Comparison of ENCODE assay signal across 1 cellular context in genomic region chr17:76783146-76783545, GRCh38.
TF ChIP-seq lines count a peak whose summit lies in the region.

No MANE protein-coding gene starts in this region.

TF ChIP-seq in GM12878, 131 proteins besides CTCF, POLR2A, EP300 and RAD21:
- no peak for TF ChIP-seq STAT1 (conservative IDR thresholded peaks at IDR 0.05)
- no peak for TF ChIP-seq BRCA1 (IDR thresholded peaks at IDR 0.05; ENCODE audit: low read depth, low read length)
- TF ChIP-seq MEF2B (IDR thresholded peaks at IDR 0.05; ENCODE audit: partially characterized antibody, poor library complexity, severe bottlenecking), result peak; percentile 83
- TF ChIP-seq, protein P1, sequence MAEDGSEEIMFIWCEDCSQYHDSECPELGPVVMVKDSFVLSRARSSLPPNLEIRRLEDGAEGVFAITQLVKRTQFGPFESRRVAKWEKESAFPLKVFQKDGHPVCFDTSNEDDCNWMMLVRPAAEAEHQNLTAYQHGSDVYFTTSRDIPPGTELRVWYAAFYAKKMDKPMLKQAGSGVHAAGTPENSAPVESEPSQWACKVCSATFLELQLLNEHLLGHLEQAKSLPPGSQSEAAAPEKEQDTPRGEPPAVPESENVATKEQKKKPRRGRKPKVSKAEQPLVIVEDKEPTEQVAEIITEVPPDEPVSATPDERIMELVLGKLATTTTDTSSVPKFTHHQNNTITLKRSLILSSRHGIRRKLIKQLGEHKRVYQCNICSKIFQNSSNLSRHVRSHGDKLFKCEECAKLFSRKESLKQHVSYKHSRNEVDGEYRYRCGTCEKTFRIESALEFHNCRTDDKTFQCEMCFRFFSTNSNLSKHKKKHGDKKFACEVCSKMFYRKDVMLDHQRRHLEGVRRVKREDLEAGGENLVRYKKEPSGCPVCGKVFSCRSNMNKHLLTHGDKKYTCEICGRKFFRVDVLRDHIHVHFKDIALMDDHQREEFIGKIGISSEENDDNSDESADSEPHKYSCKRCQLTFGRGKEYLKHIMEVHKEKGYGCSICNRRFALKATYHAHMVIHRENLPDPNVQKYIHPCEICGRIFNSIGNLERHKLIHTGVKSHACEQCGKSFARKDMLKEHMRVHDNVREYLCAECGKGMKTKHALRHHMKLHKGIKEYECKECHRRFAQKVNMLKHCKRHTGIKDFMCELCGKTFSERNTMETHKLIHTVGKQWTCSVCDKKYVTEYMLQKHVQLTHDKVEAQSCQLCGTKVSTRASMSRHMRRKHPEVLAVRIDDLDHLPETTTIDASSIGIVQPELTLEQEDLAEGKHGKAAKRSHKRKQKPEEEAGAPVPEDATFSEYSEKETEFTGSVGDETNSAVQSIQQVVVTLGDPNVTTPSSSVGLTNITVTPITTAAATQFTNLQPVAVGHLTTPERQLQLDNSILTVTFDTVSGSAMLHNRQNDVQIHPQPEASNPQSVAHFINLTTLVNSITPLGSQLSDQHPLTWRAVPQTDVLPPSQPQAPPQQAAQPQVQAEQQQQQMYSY (CRISPR knock-in tag; IDR thresholded peaks at IDR 0.05), result no peak
- TF ChIP-seq ASH2L (IDR thresholded peaks at IDR 0.05; ENCODE audit: borderline replicate concordance, low read depth), result 0 out of 2 replicates have a peak, but pooled peaks have one; percentile 41
- 0 out of 2 replicates have a peak, but pooled peaks have one; percentile 10 for TF ChIP-seq TCF12 (IDR thresholded peaks at IDR 0.05; ENCODE audit: low read depth, low read length)
- TF ChIP-seq, protein P2, sequence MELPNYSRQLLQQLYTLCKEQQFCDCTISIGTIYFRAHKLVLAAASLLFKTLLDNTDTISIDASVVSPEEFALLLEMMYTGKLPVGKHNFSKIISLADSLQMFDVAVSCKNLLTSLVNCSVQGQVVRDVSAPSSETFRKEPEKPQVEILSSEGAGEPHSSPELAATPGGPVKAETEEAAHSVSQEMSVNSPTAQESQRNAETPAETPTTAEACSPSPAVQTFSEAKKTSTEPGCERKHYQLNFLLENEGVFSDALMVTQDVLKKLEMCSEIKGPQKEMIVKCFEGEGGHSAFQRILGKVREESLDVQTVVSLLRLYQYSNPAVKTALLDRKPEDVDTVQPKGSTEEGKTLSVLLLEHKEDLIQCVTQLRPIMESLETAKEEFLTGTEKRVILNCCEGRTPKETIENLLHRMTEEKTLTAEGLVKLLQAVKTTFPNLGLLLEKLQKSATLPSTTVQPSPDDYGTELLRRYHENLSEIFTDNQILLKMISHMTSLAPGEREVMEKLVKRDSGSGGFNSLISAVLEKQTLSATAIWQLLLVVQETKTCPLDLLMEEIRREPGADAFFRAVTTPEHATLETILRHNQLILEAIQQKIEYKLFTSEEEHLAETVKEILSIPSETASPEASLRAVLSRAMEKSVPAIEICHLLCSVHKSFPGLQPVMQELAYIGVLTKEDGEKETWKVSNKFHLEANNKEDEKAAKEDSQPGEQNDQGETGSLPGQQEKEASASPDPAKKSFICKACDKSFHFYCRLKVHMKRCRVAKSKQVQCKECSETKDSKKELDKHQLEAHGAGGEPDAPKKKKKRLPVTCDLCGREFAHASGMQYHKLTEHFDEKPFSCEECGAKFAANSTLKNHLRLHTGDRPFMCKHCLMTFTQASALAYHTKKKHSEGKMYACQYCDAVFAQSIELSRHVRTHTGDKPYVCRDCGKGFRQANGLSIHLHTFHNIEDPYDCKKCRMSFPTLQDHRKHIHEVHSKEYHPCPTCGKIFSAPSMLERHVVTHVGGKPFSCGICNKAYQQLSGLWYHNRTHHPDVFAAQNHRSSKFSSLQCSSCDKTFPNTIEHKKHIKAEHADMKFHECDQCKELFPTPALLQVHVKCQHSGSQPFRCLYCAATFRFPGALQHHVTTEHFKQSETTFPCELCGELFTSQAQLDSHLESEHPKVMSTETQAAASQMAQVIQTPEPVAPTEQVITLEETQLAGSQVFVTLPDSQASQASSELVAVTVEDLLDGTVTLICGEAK (IDR thresholded peaks at IDR 0.05; ENCODE audit: borderline replicate concordance), result no peak
- no peak for TF ChIP-seq HDAC6 (IDR thresholded peaks at IDR 0.05; ENCODE audit: unreplicated experiment)
- peak; percentile 45 to 57; a peak in 3 of 4 replicates for TF ChIP-seq IKZF2 (IDR thresholded peaks at IDR 0.05)
- 0 out of 2 replicates have a peak, but pooled peaks have one; percentile 24 for TF ChIP-seq IKZF1 (conservative IDR thresholded peaks at IDR 0.05)
- peak; percentile 50; the same call in 1 of the 2 replicates for TF ChIP-seq FOXM1 (IDR thresholded peaks at IDR 0.05; ENCODE audit: low read depth, low read length)
- 0 out of 2 replicates have a peak, but pooled peaks have one; percentile 35 for TF ChIP-seq MTA2 (IDR thresholded peaks at IDR 0.05; ENCODE audit: low read depth)
- peak; percentile 36; the same call in 1 of the 2 replicates for TF ChIP-seq NFIC (IDR thresholded peaks at IDR 0.05; ENCODE audit: low read depth, low read length)
- no peak for TF ChIP-seq ZNF217 (IDR thresholded peaks at IDR 0.05)
- no peak for TF ChIP-seq DPF2 (IDR thresholded peaks at IDR 0.05)
- TF ChIP-seq, protein P3, sequence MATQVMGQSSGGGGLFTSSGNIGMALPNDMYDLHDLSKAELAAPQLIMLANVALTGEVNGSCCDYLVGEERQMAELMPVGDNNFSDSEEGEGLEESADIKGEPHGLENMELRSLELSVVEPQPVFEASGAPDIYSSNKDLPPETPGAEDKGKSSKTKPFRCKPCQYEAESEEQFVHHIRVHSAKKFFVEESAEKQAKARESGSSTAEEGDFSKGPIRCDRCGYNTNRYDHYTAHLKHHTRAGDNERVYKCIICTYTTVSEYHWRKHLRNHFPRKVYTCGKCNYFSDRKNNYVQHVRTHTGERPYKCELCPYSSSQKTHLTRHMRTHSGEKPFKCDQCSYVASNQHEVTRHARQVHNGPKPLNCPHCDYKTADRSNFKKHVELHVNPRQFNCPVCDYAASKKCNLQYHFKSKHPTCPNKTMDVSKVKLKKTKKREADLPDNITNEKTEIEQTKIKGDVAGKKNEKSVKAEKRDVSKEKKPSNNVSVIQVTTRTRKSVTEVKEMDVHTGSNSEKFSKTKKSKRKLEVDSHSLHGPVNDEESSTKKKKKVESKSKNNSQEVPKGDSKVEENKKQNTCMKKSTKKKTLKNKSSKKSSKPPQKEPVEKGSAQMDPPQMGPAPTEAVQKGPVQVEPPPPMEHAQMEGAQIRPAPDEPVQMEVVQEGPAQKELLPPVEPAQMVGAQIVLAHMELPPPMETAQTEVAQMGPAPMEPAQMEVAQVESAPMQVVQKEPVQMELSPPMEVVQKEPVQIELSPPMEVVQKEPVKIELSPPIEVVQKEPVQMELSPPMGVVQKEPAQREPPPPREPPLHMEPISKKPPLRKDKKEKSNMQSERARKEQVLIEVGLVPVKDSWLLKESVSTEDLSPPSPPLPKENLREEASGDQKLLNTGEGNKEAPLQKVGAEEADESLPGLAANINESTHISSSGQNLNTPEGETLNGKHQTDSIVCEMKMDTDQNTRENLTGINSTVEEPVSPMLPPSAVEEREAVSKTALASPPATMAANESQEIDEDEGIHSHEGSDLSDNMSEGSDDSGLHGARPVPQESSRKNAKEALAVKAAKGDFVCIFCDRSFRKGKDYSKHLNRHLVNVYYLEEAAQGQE (IDR thresholded peaks at IDR 0.05; ENCODE audit: low read depth, low read length), result no peak
- TF ChIP-seq NR2C1 (IDR thresholded peaks at IDR 0.05), result no peak
- peak; percentile 81 for TF ChIP-seq MEF2A (IDR thresholded peaks at IDR 0.05; ENCODE audit: insufficient read depth, low read depth, low read length)
- TF ChIP-seq, protein P4, sequence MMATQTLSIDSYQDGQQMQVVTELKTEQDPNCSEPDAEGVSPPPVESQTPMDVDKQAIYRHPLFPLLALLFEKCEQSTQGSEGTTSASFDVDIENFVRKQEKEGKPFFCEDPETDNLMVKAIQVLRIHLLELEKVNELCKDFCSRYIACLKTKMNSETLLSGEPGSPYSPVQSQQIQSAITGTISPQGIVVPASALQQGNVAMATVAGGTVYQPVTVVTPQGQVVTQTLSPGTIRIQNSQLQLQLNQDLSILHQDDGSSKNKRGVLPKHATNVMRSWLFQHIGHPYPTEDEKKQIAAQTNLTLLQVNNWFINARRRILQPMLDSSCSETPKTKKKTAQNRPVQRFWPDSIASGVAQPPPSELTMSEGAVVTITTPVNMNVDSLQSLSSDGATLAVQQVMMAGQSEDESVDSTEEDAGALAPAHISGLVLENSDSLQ (IDR thresholded peaks at IDR 0.05), result no peak
- no peak for TF ChIP-seq SMAD5 (IDR thresholded peaks at IDR 0.05; ENCODE audit: low read depth)
- TF ChIP-seq CREM (IDR thresholded peaks at IDR 0.05; ENCODE audit: low read depth), result 0 out of 2 replicates have a peak, but pooled peaks have one; percentile 26
- no peak for TF ChIP-seq POLR2AphosphoS2 (IDR thresholded peaks at IDR 0.05; ENCODE audit: low read depth, low read length)
- TF ChIP-seq NR2F1 (conservative IDR thresholded peaks at IDR 0.05), result 0 out of 2 replicates have a peak, but pooled peaks have one; percentile 8
- TF ChIP-seq MYB (IDR thresholded peaks at IDR 0.05; ENCODE audit: borderline replicate concordance, low read depth, low read length), result 0 out of 2 replicates have a peak, but pooled peaks have one; percentile 19
- TF ChIP-seq TBL1XR1 (IDR thresholded peaks at IDR 0.05; ENCODE audit: low read depth, low read length), result no peak
- no peak for TF ChIP-seq JUNB (IDR thresholded peaks at IDR 0.05)
- peak; percentile 59 for TF ChIP-seq RUNX3 (IDR thresholded peaks at IDR 0.05; ENCODE audit: low read length)
- TF ChIP-seq, protein P5, sequence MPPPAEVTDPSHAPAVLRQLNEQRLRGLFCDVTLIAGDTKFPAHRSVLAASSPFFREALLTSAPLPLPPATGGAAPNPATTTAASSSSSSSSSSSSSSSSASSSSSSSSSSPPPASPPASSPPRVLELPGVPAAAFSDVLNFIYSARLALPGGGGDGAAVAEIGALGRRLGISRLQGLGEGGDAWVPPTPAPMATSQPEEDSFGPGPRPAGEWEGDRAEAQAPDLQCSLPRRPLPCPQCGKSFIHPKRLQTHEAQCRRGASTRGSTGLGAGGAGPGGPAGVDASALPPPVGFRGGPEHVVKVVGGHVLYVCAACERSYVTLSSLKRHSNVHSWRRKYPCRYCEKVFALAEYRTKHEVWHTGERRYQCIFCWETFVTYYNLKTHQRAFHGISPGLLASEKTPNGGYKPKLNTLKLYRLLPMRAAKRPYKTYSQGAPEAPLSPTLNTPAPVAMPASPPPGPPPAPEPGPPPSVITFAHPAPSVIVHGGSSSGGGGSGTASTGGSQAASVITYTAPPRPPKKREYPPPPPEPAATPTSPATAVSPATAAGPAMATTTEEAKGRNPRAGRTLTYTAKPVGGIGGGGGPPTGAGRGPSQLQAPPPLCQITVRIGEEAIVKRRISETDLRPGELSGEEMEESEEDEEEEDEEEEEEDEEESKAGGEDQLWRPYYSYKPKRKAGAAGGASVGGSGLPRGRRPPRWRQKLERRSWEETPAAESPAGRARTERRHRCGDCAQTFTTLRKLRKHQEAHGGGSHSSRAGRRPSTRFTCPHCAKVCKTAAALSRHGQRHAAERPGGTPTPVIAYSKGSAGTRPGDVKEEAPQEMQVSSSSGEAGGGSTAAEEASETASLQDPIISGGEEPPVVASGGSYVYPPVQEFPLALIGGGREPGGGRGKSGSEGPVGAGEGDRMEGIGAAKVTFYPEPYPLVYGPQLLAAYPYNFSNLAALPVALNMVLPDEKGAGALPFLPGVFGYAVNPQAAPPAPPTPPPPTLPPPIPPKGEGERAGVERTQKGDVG (CRISPR knock-in tag; IDR thresholded peaks at IDR 0.05), result no peak
TF ChIP-seq in GM12878: peak in this region for 13.
